Comparison of ENCODE assay signal across 11 cellular contexts in genomic region chr4:115113382-115114106, GRCh38. TPM values are rescaled to one million over a fixed set of nuclear protein-coding genes. Genes with fewer than 3 reads are reported as not detected.
A peak's percentile ranks its signal among the peaks of the same experiment; 100 is the strongest.
DNase-seq lines count a peak whose midpoint lies in the region; ATAC-seq and TF ChIP-seq lines count a peak whose summit lies in the region.
"Had no signal": no experiment of that assay in that cellular context is flagged by ENCODE, and none has a peak within 500 bp of the region (broad histone marks: within the 10 kb centered on the region; RNA-seq: fewer than 3 reads in every experiment).

TSS of gene NDST4 (minus strand) at chr4:115113620. CDS start at chr4:115077036, 36,584 bp downstream.

- WGBS in GM23248 (ENCODE audit: low coverage in 1 of 2, low lambda C conversion rate in 2 of 2, missing lambda C conversion rate in 2 of 2), 2 experiments, result 17% methylated on average over 13 of the region's 13 CpGs
- WGBS in gastroesophageal sphincter (ENCODE audit: low coverage in 1 of 2), 2 donors, result 13 to 22% methylated on average over 13 of the region's 13 CpGs

- no peak for TF ChIP-seq EP300 in gastroesophageal sphincter (IDR thresholded peaks at IDR 0.05)

- H3K9me2 ChIP-seq in GM23248 (ENCODE audit: insufficient read depth), result no peaks in the 10 kb centered on the region

- no peaks in the 10 kb centered on the region for H4K20me1 ChIP-seq in GM23248 (ENCODE audit: insufficient read depth)

- no peak for TF ChIP-seq POLR2A in gastroesophageal sphincter (IDR thresholded peaks at IDR 0.05)

- ATAC-seq in GM21786 (IDR thresholded peaks at IDR 0.05; ENCODE audit: unreplicated experiment) (no peak), gastroesophageal sphincter (no peak)

- peak within 1 kb of the TSS; percentile 31 for H3K9ac ChIP-seq in GM23248

- no peaks in the 10 kb centered on the region for H3K9me3 ChIP-seq in GM23248 (ENCODE audit: low read depth)
- H3K9me3 ChIP-seq in gastroesophageal sphincter, result no peaks in the 10 kb centered on the region
- H3K9me3 ChIP-seq: MG63 had no signal

- H2AFZ ChIP-seq in GM23248, result peak within 1 kb of the TSS; percentile 72

- H3K27ac ChIP-seq in GM23248 (no peak within 1 kb of the TSS), gastroesophageal sphincter (no peak within 1 kb of the TSS)

- H3K4me1 ChIP-seq in GM23248 (ENCODE audit: insufficient read depth) (no peaks in the 10 kb centered on the region), gastroesophageal sphincter (peaks cover 0 to 12% (median 0%) of the 10 kb centered on the region in 3 donors)

- H3K27me3 ChIP-seq in GM23248 (replicated peaks; ENCODE audit: insufficient read depth) (no peaks in the 10 kb centered on the region), gastroesophageal sphincter (no peaks in the 10 kb centered on the region)
- H3K27me3 ChIP-seq: MG63 had no signal

- TF ChIP-seq CTCF in epithelial cell of esophagus (IDR thresholded peaks at IDR 0.05; ENCODE audit: insufficient read depth, low read depth, low read length, missing control alignments) (no peak), gastroesophageal sphincter (IDR thresholded peaks at IDR 0.05) (no peak)

- H3K79me2 ChIP-seq in GM23248 (ENCODE audit: insufficient read depth), result no peaks in the 10 kb centered on the region

- peak within 1 kb of the TSS; percentile 77 for H3K4me2 ChIP-seq in GM23248 (ENCODE audit: unreplicated experiment)

- in situ Hi-C loops in GM23248 (cut with MboI), result loop anchor here (25.0 kb wide), 1 partner anchor 424 kb away; no protein-coding TSS in a partner anchor

- no peaks in the 10 kb centered on the region for H3K36me3 ChIP-seq in GM23248 (ENCODE audit: low read depth)
- no peaks in the 10 kb centered on the region for H3K36me3 ChIP-seq in gastroesophageal sphincter
- H3K36me3 ChIP-seq: MG63 had no signal

- peak; percentile 54 for DNase-seq in GM23248
- DNase-seq in NCI-H526 treated with DMSO at 0.1 percent for 48 hours (lab: John Stamatoyannopoulos, UW), result peak; percentile 60
- DNase-seq in epithelial cell of esophagus (ENCODE audit: low read depth), result peak; percentile 10
- peak; percentile 88 for DNase-seq in retina
- DNase-seq in NCI-H187 treated with DMSO at 0.1 percent for 48 hours (lab: John Stamatoyannopoulos, UW), result no peak
- DNase-seq in COLO829 (ENCODE audit: low spot score), result no peak
- DNase-seq: activated naive CD8-positive, alpha-beta T cell treated with anti-CD3 and anti-CD28 coated beads, Interleukin-2, amount 10 ng/mL, durations not matched to agents 7 days and 5 days; MG63; naive B cell had no signal

- H3K4me3 ChIP-seq in GM23248, result peak within 1 kb of the TSS; percentile 61
- H3K4me3 ChIP-seq in epithelial cell of esophagus (ENCODE audit: low read length), result no peak within 1 kb of the TSS
- H3K4me3 ChIP-seq in gastroesophageal sphincter, result peak within 1 kb of the TSS in 1 of 2 donors; percentile 10
- H3K4me3 ChIP-seq: MG63 had no signal

- peaks cover 9% of the 10 kb centered on the region; the same call in 1 of the 2 replicates for H3F3A ChIP-seq in GM23248 (ENCODE audit: insufficient read depth)

RNA-seq across cellular contexts. Expression of gene NDST4, which starts in this region (rescaled TPM):
- not detected in 2 replicates for total RNA-seq in GM23248 (2014; rRNA removed; shearing (Covaris generic))
- polyA plus RNA-seq in GM23248 (2016; fragmentation: Nextera tagmentation; extraction: Ambion mirVana), result not detected in 2 replicates
- total RNA-seq in gastroesophageal sphincter, result not detected
- total RNA-seq: activated naive CD8-positive, alpha-beta T cell treated with anti-CD3 and anti-CD28 coated beads, Interleukin-2, amount 10 ng/mL, durations not matched to agents 7 days and 5 days had no signal

Comparison
In these comparisons a context has a peak if more than half of its experiments do, and no peak if none do; other contexts are left out.
1. Peak in DNase-seq, H3K4me3 ChIP-seq, H3K9ac ChIP-seq and H3K4me2 ChIP-seq in GM23248; RNA of the gene not detected or under 1 TPM.
2. DNase-seq: peak in NCI-H526 treated with DMSO at 0.1 percent for 48 hours (single experiment), epithelial cell of esophagus (single experiment) and retina (single experiment); none in NCI-H187 treated with DMSO at 0.1 percent for 48 hours (single experiment) and COLO829 (single experiment).